8 cellular contexts compared by ENCODE assay signal in genomic region chr10:46925853-46926252, GRCh38. TPM values are rescaled to one million over a fixed set of nuclear protein-coding genes. Genes with fewer than 3 reads are reported as not detected.
DNase-seq lines count a peak whose midpoint lies in the region; ATAC-seq, FAIRE-seq and TF ChIP-seq lines count a peak whose summit lies in the region.
"Not testable (repeated sequence)": the region's sequence is repeated elsewhere in the genome, so short reads cannot be mapped to it uniquely, and the experiment has no call there.

No MANE protein-coding gene starts in this region.

- not testable (repeated sequence) for H3K4me1 ChIP-seq in HCT116 (ENCODE audit: control insufficient read depth in 1 of 2, insufficient read depth in 2 of 2, low read length in 2 of 2); Panc1 (ENCODE audit: control insufficient read depth, insufficient read depth, low read length); GM12878 (ENCODE audit: control insufficient read depth, insufficient read depth, low read length); osteoblast (ENCODE audit: insufficient read depth, low read length); upper lobe of right lung

- FAIRE-seq in GM12878 (lab: Jason Lieb, UNC), result not testable (repeated sequence)

- TF ChIP-seq CTCF in AG10803 (conservative IDR thresholded peaks at IDR 0.05; ENCODE audit: low read length) (0 out of 2 replicates have a peak, but pooled peaks have one; percentile 2), HCT116 (IDR thresholded peaks at IDR 0.05 in 2 of 3, conservative IDR thresholded peaks at IDR 0.05 in 1 of 3; ENCODE audit: borderline replicate concordance in 1 of 3, insufficient read depth in 1 of 3, low read depth in 2 of 3, low read length in 2 of 3) (peak in 1 of 3 experiments; percentile 24; a peak in 1 of 6 replicates), osteoblast (IDR thresholded peaks at IDR 0.05; ENCODE audit: extremely low read depth, low read depth, low read length) (peak; percentile 12), upper lobe of right lung (IDR thresholded peaks at IDR 0.05) (peak; percentile 31)
- not testable (repeated sequence) for TF ChIP-seq CTCF in Panc1 (IDR thresholded peaks at IDR 0.05); GM12878 (IDR thresholded peaks at IDR 0.05 in 2 of 3, conservative IDR thresholded peaks at IDR 0.05 in 1 of 3; ENCODE audit: control insufficient read depth in 2 of 3, extremely low read depth in 1 of 3, insufficient read depth in 1 of 3, low read depth in 3 of 3, low read length in 3 of 3)

- not testable (repeated sequence) for TF ChIP-seq POLR2A in HCT116 (IDR thresholded peaks at IDR 0.05; ENCODE audit: borderline replicate concordance, extremely low read depth, insufficient read depth, insufficient read length); GM12878 (IDR thresholded peaks at IDR 0.05; ENCODE audit: low read depth, low read length)

- POLR2A ChIA-PET in HCT116 (lab: Charles Lee); Panc1 (lab: Charles Lee): not testable (repeated sequence)
- POLR2A ChIA-PET in GM12878 (lab: Charles Lee), result interaction anchor here (0.6 kb wide), 1 partner anchor 96 kb away, joined by 3 read pairs; no protein-coding TSS in a partner anchor

- not testable (repeated sequence) for TF ChIP-seq EP300 in GM12878 (IDR thresholded peaks at IDR 0.05; ENCODE audit: borderline replicate concordance in 1 of 2, control insufficient read depth in 1 of 2, low read depth in 2 of 2, low read length in 2 of 2)

- not testable (repeated sequence) for H3K79me2 ChIP-seq in HCT116 (ENCODE audit: insufficient read depth, low read length); GM12878 (ENCODE audit: control insufficient read depth, insufficient read depth, low read length); osteoblast (ENCODE audit: insufficient read depth, low read length)

- not testable (repeated sequence) for BruUV-seq in HCT116 (replicated peaks; lab: Mats Ljungman, UMichigan); Panc1 (replicated peaks; lab: Mats Ljungman, UMichigan); GM12878 (replicated peaks; lab: Mats Ljungman, UMichigan)

- H3K4me2 ChIP-seq in HCT116 (ENCODE audit: low read length); GM12878 (ENCODE audit: control insufficient read depth, insufficient read depth); osteoblast (ENCODE audit: insufficient read depth, low read length): not testable (repeated sequence)

- H3K36me3 ChIP-seq in HCT116 (ENCODE audit: control insufficient read depth in 1 of 2, insufficient read depth in 2 of 2, low read length in 2 of 2); Panc1 (ENCODE audit: control insufficient read depth, insufficient read depth, low read length); GM12878 (ENCODE audit: control insufficient read depth in 2 of 2, insufficient read depth in 2 of 2, low read length in 1 of 2); osteoblast (ENCODE audit: insufficient read depth, low read length); upper lobe of right lung: not testable (repeated sequence)

- RAD21 ChIA-PET in HCT116 (lab: Charles Lee; ENCODE audit: low non-redundant PET in 1 of 2, low total read pairs in 2 of 2, uncharacterized antibody in 2 of 2, unreplicated experiment in 2 of 2); GM12878 (lab: Charles Lee; ENCODE audit: unreplicated experiment): not testable (repeated sequence)

- H3K27ac ChIP-seq in HCT116 (ENCODE audit: low read depth, low read length); Panc1 (ENCODE audit: low read length); GM12878 (ENCODE audit: control insufficient read depth, insufficient read depth); osteoblast (ENCODE audit: low read depth, low read length); upper lobe of right lung: not testable (repeated sequence)

- CTCF ChIA-PET in HCT116 (lab: Charles Lee); Panc1 (lab: Charles Lee); GM12878 (lab: Yijun Ruan, JAX): not testable (repeated sequence)

- ATAC-seq in HCT116 (peak; percentile 90), Panc1 (peak; percentile 77; the same call in 1 of the 2 replicates), GM12878 (peak; percentile 46; the same call in 2 of the 3 replicates), esophagus mucosa (peak; percentile 36), left colon (peak; percentile 58), upper lobe of right lung (peak; percentile 88)

- not testable (repeated sequence) for H3K9me2 ChIP-seq in HCT116 (ENCODE audit: insufficient read depth)

- DNase-seq in AG10803 (ENCODE audit: low read depth); Panc1 (ENCODE audit: low read depth, low spot score); GM12878 (ENCODE audit: low read depth, low spot score); left colon; osteoblast (ENCODE audit: insufficient read length, low spot score, missing footprints); upper lobe of right lung: not testable (repeated sequence)
- DNase-seq in HCT116 (ENCODE audit: low read depth, low spot score), result peak; percentile 3

- H3K27me3 ChIP-seq in HCT116 (ENCODE audit: insufficient read depth, low read length); Panc1 (ENCODE audit: control insufficient read depth, insufficient read depth, low read length); GM12878 (replicated peaks in 1 of 2; ENCODE audit: control insufficient read depth in 2 of 2, insufficient read depth in 2 of 2, low read length in 1 of 2); osteoblast (ENCODE audit: insufficient read depth, low read length); upper lobe of right lung: not testable (repeated sequence)

- SMC1A ChIA-PET in GM12878 (lab: Charles Lee; ENCODE audit: uncharacterized antibody, unreplicated experiment), result not testable (repeated sequence)

- H2AFZ ChIP-seq in HCT116 (ENCODE audit: low read depth, low read length, poor library complexity, severe bottlenecking); GM12878 (ENCODE audit: control insufficient read depth, low read depth, low read length); osteoblast (ENCODE audit: low read length): not testable (repeated sequence)

- intact Hi-C loops in HCT116 (cut with micrococcal nuclease); Panc1 (cut with micrococcal nuclease; ENCODE audit: unreplicated experiment); GM12878 (cut with micrococcal nuclease; ENCODE audit: unreplicated experiment); left colon (cut with DNase I, micrococcal nuclease); upper lobe of right lung (cut with DNase I): not testable (repeated sequence)

- WGBS in GM12878 (ENCODE audit: insufficient coverage, insufficient replicate concordance, low lambda C conversion rate, missing lambda C conversion rate), result 13% methylated on average over 2 of the region's 2 CpGs

- not testable (repeated sequence) for H3K9me3 ChIP-seq in HCT116 (ENCODE audit: control insufficient read depth in 1 of 2, insufficient read depth in 1 of 2, low read depth in 1 of 2, low read length in 2 of 2); Panc1 (ENCODE audit: control insufficient read depth, insufficient read depth, low read depth, low read length); GM12878 (replicated peaks; ENCODE audit: control insufficient read depth, insufficient read depth, low read length); osteoblast (ENCODE audit: low read depth, low read length); upper lobe of right lung

- in situ Hi-C loops in Panc1 (cut with HindIII; ENCODE audit: low pct_unique_long_range_greater_than_20kb, low sequenced_read_pairs); GM12878 (cut with MboI): not testable (repeated sequence)

- TF ChIP-seq RAD21 in HCT116 (IDR thresholded peaks at IDR 0.05; ENCODE audit: low read depth); GM12878 (IDR thresholded peaks at IDR 0.05; ENCODE audit: insufficient read depth, low read depth, low read length): not testable (repeated sequence)

- not testable (repeated sequence) for H4K20me1 ChIP-seq in HCT116 (ENCODE audit: insufficient read depth); GM12878 (ENCODE audit: control insufficient read depth, insufficient read depth); osteoblast (ENCODE audit: insufficient read depth, low read length)

- H3K4me3 ChIP-seq in AG10803 (ENCODE audit: low read length); HCT116 (replicated peaks in 1 of 2; ENCODE audit: low read depth in 1 of 2, low read length in 2 of 2); Panc1 (ENCODE audit: low read depth in 2 of 2, low read length in 2 of 2); GM12878; osteoblast (ENCODE audit: insufficient read depth, low read length); upper lobe of right lung: not testable (repeated sequence)

- H3K9ac ChIP-seq in HCT116 (ENCODE audit: low read length); GM12878 (ENCODE audit: control insufficient read depth, insufficient read depth, low read length): not testable (repeated sequence)

RNA-seq across cellular contexts. Expression of gene PTPN20, which starts 14.6 kb away (rescaled TPM):
- total RNA-seq in HCT116 (2021; ENCODE audit: unreplicated experiment) (not detected), Panc1 (2021; ENCODE audit: unreplicated experiment) (9.5 TPM), GM12878 (2014; rRNA removed) (0.05 TPM in 1 of 2 replicates, not detected in the other), GM12878 (2014; rRNA removed; fragmentation: Illumina TruSeq; extraction: Trizol) (not detected in 2 replicates), GM12878 (2021) (0.26 TPM in 1 of 2 replicates, not detected in the other), esophagus mucosa (1.8 TPM), left colon (1 to 10 TPM; 1.8 to 2.7 TPM), osteoblast (8.0 and 9.1 TPM in 2 replicates), upper lobe of right lung (2.6 TPM)
- 0.01 TPM in 1 of 2 replicates, not detected in the other for polyA plus RNA-seq in HCT116 (2012)
- polyA plus RNA-seq in Panc1 (2012; ENCODE audit: insufficient read length), result 5.9 TPM
- total RNA-seq in GM12878 (2013; cell fraction: nucleolus; rRNA removed), result 3.9 and 4.8 TPM in 2 replicates
- not detected for polyA plus RNA-seq in GM12878 (2011; ENCODE audit: low read depth)
- polyA plus RNA-seq in GM12878 (2011; rRNA removed) (3.4 and 3.9 TPM in 2 replicates), GM12878 (2014; fragmentation: Illumina TruSeq; extraction: Trizol) (not detected in 2 replicates), GM12878 (2014; fragmentation: Nextera tagmentation; extraction: Ambion mirVana) (under 1 TPM; 0.07 to 0.08 TPM), GM12878 (2014; rRNA removed) (0.04 TPM in 1 of 2 replicates, not detected in the other), GM12878 (2016; fragmentation: Nextera tagmentation; extraction: Ambion mirVana) (under 1 TPM in 1 of 2 experiments, not detected in 1; 0.12 TPM)
- polyA plus RNA-seq in GM12878 (2011; cell fraction: cytosol; rRNA removed), result 0.87 and 0.95 TPM in 2 replicates
- polyA plus RNA-seq in GM12878 (2011; cell fraction: nucleus; rRNA removed), result 5.5 and 9.3 TPM in 2 replicates
- polyA plus RNA-seq in GM12878 (2012), result 0.07 TPM in 1 of 2 replicates, not detected in the other
- 7.6 and 8.9 TPM in 2 replicates for polyA minus RNA-seq in GM12878 (2011; rRNA and poly(A)+ RNA removed)
- polyA minus RNA-seq in GM12878 (2011; cell fraction: cytosol; rRNA and poly(A)+ RNA removed), result 1.5 and 3.3 TPM in 2 replicates
- 8.1 and 11.5 TPM in 2 replicates for polyA minus RNA-seq in GM12878 (2011; cell fraction: nucleus; rRNA and poly(A)+ RNA removed)

Comparison
In these comparisons a context has a peak if more than half of its experiments do, and no peak if none do; other contexts are left out.
1. ATAC-seq: peak in every context shown above with its lines; median percentile 90 in HCT116; 88 in upper lobe of right lung; 77 in Panc1; 58 in left colon; 46 in GM12878; 36 in esophagus mucosa.